In the genomic region with DNA sequence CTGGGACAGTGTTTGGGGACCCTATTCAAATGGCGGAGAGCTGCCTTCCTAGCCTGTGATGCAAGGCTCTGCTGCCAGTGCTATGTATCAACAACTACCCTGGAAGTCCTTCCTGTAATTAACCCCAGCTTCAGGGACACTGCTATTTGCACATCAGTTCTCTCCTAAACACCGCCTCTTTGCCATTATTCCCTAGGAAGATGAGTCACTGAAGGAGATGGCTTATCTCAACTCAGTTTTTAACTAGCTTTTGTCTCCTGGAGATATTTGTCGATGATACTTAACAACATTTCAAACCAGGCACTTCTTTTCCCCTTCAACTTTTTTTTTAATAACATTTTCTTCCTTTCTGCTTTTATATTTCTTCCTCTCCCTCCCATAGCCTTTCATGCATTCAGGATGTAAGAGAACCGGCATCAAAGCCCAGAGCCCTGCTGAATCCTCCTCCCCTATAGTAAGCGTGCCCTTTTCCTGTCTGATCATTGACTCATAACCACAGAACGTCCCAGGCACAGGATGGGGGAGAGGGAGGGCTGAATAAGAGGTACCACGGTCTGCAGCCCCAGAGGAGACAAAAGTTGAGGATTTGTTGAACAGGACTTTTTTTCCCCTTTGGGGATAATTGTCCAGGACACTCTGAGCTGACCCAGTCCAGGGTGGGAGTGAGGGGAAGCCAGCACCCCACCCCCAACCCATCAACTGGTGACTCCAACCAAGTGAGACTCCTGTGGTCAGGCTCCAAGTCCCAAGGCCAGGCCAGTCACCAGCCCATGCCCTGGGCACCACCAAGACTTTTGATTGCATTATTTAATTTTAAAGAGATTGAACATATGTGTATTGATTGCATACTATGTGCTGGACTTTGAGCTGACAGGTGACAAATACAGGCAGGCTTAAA, we compare ENCODE assay signal across 9 cellular contexts.
DNase-seq lines count a peak whose midpoint lies in the region; ATAC-seq and TF ChIP-seq lines count a peak whose summit lies in the region.
"Had no signal": no experiment of that assay in that cellular context is flagged by ENCODE, and none has a peak within 500 bp of the region (broad histone marks: within the 10 kb centered on the region; RNA-seq: fewer than 3 reads in every experiment).

No MANE protein-coding gene starts in this region.

- DNase-seq in activated naive CD8-positive, alpha-beta T cell treated with anti-CD3 and anti-CD28 coated beads, Interleukin-2, amount 50 U/mL, for 24 hours: no peak
- DNase-seq in activated naive CD8-positive, alpha-beta T cell treated with anti-CD3 and anti-CD28 coated beads for 36 hours: no peak
- peak; percentile 88 to 95 for DNase-seq in SJSA1 (ENCODE audit: low read depth in 1 of 2, low spot score in 2 of 2)
- peak; percentile 72 for DNase-seq in fibroblast of the conjunctiva (ENCODE audit: low read depth)
- DNase-seq in vagina (ENCODE audit: extremely low spot score in 2 of 2): no peak
- DNase-seq in HEK293T (ENCODE audit: extremely low spot score): no peak
- DNase-seq: CD4-positive, CD25-positive, alpha-beta regulatory T cell had no signal

- 36 to 46% methylated on average over 4 to 6 of the region's 7 CpGs for WGBS in gastroesophageal sphincter (ENCODE audit: low coverage in 1 of 2), 2 donors

- intact Hi-C loops in vagina (cut with DNase I): no loop called here

- peaks cover 37% of the 10 kb centered on the region for H3K4me1 ChIP-seq in SJSA1 (replicated peaks)
- H3K4me1 ChIP-seq in vagina: peaks cover 13% of the 10 kb centered on the region
- H3K4me1 ChIP-seq in gastroesophageal sphincter: no peaks in the 10 kb centered on the region

- POLR2A ChIA-PET in HEK293T (lab: Yijun Ruan, JAX): no interaction called here

- TF ChIP-seq EP300 in gastroesophageal sphincter (IDR thresholded peaks at IDR 0.05): no peak

- H3K36me3 Mint-ChIP-seq in activated naive CD8-positive, alpha-beta T cell treated with anti-CD3 and anti-CD28 coated beads, Interleukin-2, amount 50 U/mL, for 24 hours (ENCODE audit: low read depth): no peaks in the 10 kb centered on the region
- no peaks in the 10 kb centered on the region for H3K36me3 Mint-ChIP-seq in activated naive CD8-positive, alpha-beta T cell treated with anti-CD3 and anti-CD28 coated beads for 36 hours
- H3K36me3 Mint-ChIP-seq: CD4-positive, CD25-positive, alpha-beta regulatory T cell had no signal

- H3K36me3 ChIP-seq in SJSA1: no peaks in the 10 kb centered on the region
- no peaks in the 10 kb centered on the region for H3K36me3 ChIP-seq in vagina
- H3K36me3 ChIP-seq in gastroesophageal sphincter: no peaks in the 10 kb centered on the region

- CTCF ChIA-PET in HEK293T (lab: Yijun Ruan, JAX): no interaction called here

- H3K4me1 Mint-ChIP-seq in activated naive CD8-positive, alpha-beta T cell treated with anti-CD3 and anti-CD28 coated beads, Interleukin-2, amount 50 U/mL, for 24 hours: no peaks in the 10 kb centered on the region
- H3K4me1 Mint-ChIP-seq in activated naive CD8-positive, alpha-beta T cell treated with anti-CD3 and anti-CD28 coated beads for 36 hours: no peaks in the 10 kb centered on the region
- H3K4me1 Mint-ChIP-seq: CD4-positive, CD25-positive, alpha-beta regulatory T cell had no signal

- no peaks in the 10 kb centered on the region for H3K27me3 Mint-ChIP-seq in activated naive CD8-positive, alpha-beta T cell treated with anti-CD3 and anti-CD28 coated beads, Interleukin-2, amount 50 U/mL, for 24 hours
- H3K27me3 Mint-ChIP-seq in activated naive CD8-positive, alpha-beta T cell treated with anti-CD3 and anti-CD28 coated beads for 36 hours: no peaks in the 10 kb centered on the region
- H3K27me3 Mint-ChIP-seq: CD4-positive, CD25-positive, alpha-beta regulatory T cell had no signal

- H3K4me3 ChIP-seq in SJSA1 (no peak overlapping the region), vagina (no peak overlapping the region), gastroesophageal sphincter (no peak overlapping the region)

- no peak overlapping the region for H3K4me3 Mint-ChIP-seq in activated naive CD8-positive, alpha-beta T cell treated with anti-CD3 and anti-CD28 coated beads, Interleukin-2, amount 50 U/mL, for 24 hours
- no peak overlapping the region for H3K4me3 Mint-ChIP-seq in activated naive CD8-positive, alpha-beta T cell treated with anti-CD3 and anti-CD28 coated beads for 36 hours
- H3K4me3 Mint-ChIP-seq: CD4-positive, CD25-positive, alpha-beta regulatory T cell had no signal

- no peaks in the 10 kb centered on the region for H3K9me3 Mint-ChIP-seq in activated naive CD8-positive, alpha-beta T cell treated with anti-CD3 and anti-CD28 coated beads, Interleukin-2, amount 50 U/mL, for 24 hours
- H3K9me3 Mint-ChIP-seq in activated naive CD8-positive, alpha-beta T cell treated with anti-CD3 and anti-CD28 coated beads for 36 hours: no peaks in the 10 kb centered on the region

- H3K27ac ChIP-seq in SJSA1 (peak overlapping the region; percentile 65), vagina (peak overlapping the region; percentile 66), gastroesophageal sphincter (no peak overlapping the region)

- H3K9me3 ChIP-seq in SJSA1 (replicated peaks) (no peaks in the 10 kb centered on the region), vagina (no peaks in the 10 kb centered on the region), gastroesophageal sphincter (no peaks in the 10 kb centered on the region)

- no peak for TF ChIP-seq CTCF in vagina (IDR thresholded peaks at IDR 0.05)
- no peak for TF ChIP-seq CTCF in gastroesophageal sphincter (IDR thresholded peaks at IDR 0.05)

- no peak overlapping the region for H3K27ac Mint-ChIP-seq in activated naive CD8-positive, alpha-beta T cell treated with anti-CD3 and anti-CD28 coated beads, Interleukin-2, amount 50 U/mL, for 24 hours
- H3K27ac Mint-ChIP-seq in activated naive CD8-positive, alpha-beta T cell treated with anti-CD3 and anti-CD28 coated beads for 36 hours: no peak overlapping the region
- H3K27ac Mint-ChIP-seq: CD4-positive, CD25-positive, alpha-beta regulatory T cell had no signal

- H3K27me3 ChIP-seq in SJSA1 (replicated peaks) (no peaks in the 10 kb centered on the region), vagina (no peaks in the 10 kb centered on the region), gastroesophageal sphincter (no peaks in the 10 kb centered on the region)

- TF ChIP-seq POLR2A in vagina (IDR thresholded peaks at IDR 0.05) (no peak), gastroesophageal sphincter (IDR thresholded peaks at IDR 0.05) (no peak)

- ATAC-seq in activated naive CD8-positive, alpha-beta T cell treated with anti-CD3 and anti-CD28 coated beads, Interleukin-2, amount 50 U/mL, for 24 hours: peak; percentile 43
- ATAC-seq in HG02884 (IDR thresholded peaks at IDR 0.05; ENCODE audit: unreplicated experiment): no peak
- no peak for ATAC-seq in gastroesophageal sphincter

TF ChIP-seq in HEK293T, 16 proteins besides CTCF, POLR2A, EP300 and RAD21:
- TF ChIP-seq, protein P1, sequence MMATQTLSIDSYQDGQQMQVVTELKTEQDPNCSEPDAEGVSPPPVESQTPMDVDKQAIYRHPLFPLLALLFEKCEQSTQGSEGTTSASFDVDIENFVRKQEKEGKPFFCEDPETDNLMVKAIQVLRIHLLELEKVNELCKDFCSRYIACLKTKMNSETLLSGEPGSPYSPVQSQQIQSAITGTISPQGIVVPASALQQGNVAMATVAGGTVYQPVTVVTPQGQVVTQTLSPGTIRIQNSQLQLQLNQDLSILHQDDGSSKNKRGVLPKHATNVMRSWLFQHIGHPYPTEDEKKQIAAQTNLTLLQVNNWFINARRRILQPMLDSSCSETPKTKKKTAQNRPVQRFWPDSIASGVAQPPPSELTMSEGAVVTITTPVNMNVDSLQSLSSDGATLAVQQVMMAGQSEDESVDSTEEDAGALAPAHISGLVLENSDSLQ (IDR thresholded peaks at IDR 0.05): no peak
- TF ChIP-seq SUZ12 (IDR thresholded peaks at IDR 0.05) (no peak), TARDBP (IDR thresholded peaks at IDR 0.05) (no peak), FOXK2 (IDR thresholded peaks at IDR 0.05) (no peak), L3MBTL2 (conservative IDR thresholded peaks at IDR 0.05) (no peak), NFRKB (IDR thresholded peaks at IDR 0.05) (no peak), BHLHE40 (IDR thresholded peaks at IDR 0.05; ENCODE audit: borderline replicate concordance) (no peak), FOXA1 (IDR thresholded peaks at IDR 0.05) (no peak), LEF1 (IDR thresholded peaks at IDR 0.05; ENCODE audit: borderline replicate concordance) (no peak)

Comparison
In these comparisons a context has a peak if more than half of its experiments do, and no peak if none do; other contexts are left out.
1. DNase-seq: peak in SJSA1 (2 of 2) and fibroblast of the conjunctiva (single experiment); none in activated naive CD8-positive, alpha-beta T cell treated with anti-CD3 and anti-CD28 coated beads, Interleukin-2, amount 50 U/mL, for 24 hours (single experiment), activated naive CD8-positive, alpha-beta T cell treated with anti-CD3 and anti-CD28 coated beads for 36 hours (single experiment), vagina (0 of 2) and HEK293T (single experiment).
2. H3K27ac ChIP-seq: peak in SJSA1 (single experiment) and vagina (single experiment); none in gastroesophageal sphincter (0 of 4).